ENCODE assay signal across 10 cellular contexts in the genomic region with DNA sequence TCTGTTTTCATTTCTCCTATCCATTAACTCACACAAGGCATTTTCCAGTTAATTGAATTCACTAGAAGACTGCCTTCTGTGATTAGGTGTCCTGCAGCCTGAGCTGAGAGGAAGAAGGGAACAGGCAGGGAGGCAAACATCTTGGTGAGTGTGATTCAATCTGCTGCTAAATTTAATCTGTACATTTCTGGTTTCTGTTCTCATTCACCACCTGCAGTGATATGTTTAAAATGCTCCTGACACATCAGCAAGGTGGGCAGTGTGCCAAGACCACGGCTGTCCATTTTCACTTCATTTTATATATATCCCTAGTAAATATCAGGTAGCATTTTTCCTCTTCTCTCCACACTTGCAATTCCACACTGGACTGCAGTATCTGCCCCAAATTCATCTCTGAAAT.
DNase-seq lines count a peak whose midpoint lies in the region; ATAC-seq and TF ChIP-seq lines count a peak whose summit lies in the region.
"Had no signal": no experiment of that assay in that cellular context is flagged by ENCODE, and none has a peak within 500 bp of the region (broad histone marks: within the 10 kb centered on the region; RNA-seq: fewer than 3 reads in every experiment).

No MANE protein-coding gene starts in this region.

- H3K27ac Mint-ChIP-seq in activated CD8-positive, alpha-beta T cell treated with anti-CD3 and anti-CD28 coated beads for 36 hours = no peak overlapping the region

- H3K36me3 ChIP-seq in GM23248 (ENCODE audit: low read depth) (no peaks in the 10 kb centered on the region), uterus (no peaks in the 10 kb centered on the region), vagina (no peaks in the 10 kb centered on the region)

- no peak for TF ChIP-seq RAD21 in Ishikawa (IDR thresholded peaks at IDR 0.05; ENCODE audit: low read depth)

- H3K9me2 ChIP-seq in GM23248 (ENCODE audit: insufficient read depth) = 0 out of 2 replicates have a peak, but pooled peaks cover 11% of the 10 kb centered on the region

- POLR2A ChIA-PET in activated CD8-positive, alpha-beta T cell treated with anti-CD3 and anti-CD28 coated beads for 36 hours (lab: Charles Lee) = no interaction called here

- H3K4me2 ChIP-seq in GM23248 (ENCODE audit: unreplicated experiment) = no peak overlapping the region

- no peaks in the 10 kb centered on the region for H3K27me3 Mint-ChIP-seq in activated CD8-positive, alpha-beta T cell treated with anti-CD3 and anti-CD28 coated beads for 36 hours

- no peaks in the 10 kb centered on the region for H3K79me2 ChIP-seq in GM23248 (ENCODE audit: insufficient read depth)

- intact Hi-C loops in activated CD8-positive, alpha-beta T cell treated with anti-CD3 and anti-CD28 coated beads for 36 hours (cut with micrococcal nuclease) = no loop called here
- intact Hi-C loops in uterus (cut with DNase I; ENCODE audit: low total_unique reads) (no loop called here), vagina (cut with DNase I) (no loop called here)

- no peaks in the 10 kb centered on the region for H3F3A ChIP-seq in GM23248 (ENCODE audit: insufficient read depth)

- no peak overlapping the region for H2AFZ ChIP-seq in GM23248

- no peak overlapping the region for H3K4me3 Mint-ChIP-seq in activated CD8-positive, alpha-beta T cell treated with anti-CD3 and anti-CD28 coated beads for 36 hours

- TF ChIP-seq CTCF in activated CD8-positive, alpha-beta T cell treated with anti-CD3 and anti-CD28 coated beads for 36 hours (IDR thresholded peaks at IDR 0.05) = no peak
- TF ChIP-seq CTCF in uterus (IDR thresholded peaks at IDR 0.05) (no peak), vagina (IDR thresholded peaks at IDR 0.05) (no peak)

- peaks cover 21% of the 10 kb centered on the region for H3K4me1 ChIP-seq in GM23248 (ENCODE audit: insufficient read depth)
- no peaks in the 10 kb centered on the region for H3K4me1 ChIP-seq in uterus
- no peaks in the 10 kb centered on the region for H3K4me1 ChIP-seq in vagina

- H3K9me3 ChIP-seq in GM23248 (ENCODE audit: low read depth) (no peaks in the 10 kb centered on the region), uterus (no peaks in the 10 kb centered on the region), vagina (no peaks in the 10 kb centered on the region)

- peak; percentile 91 for ATAC-seq in GM18867 (IDR thresholded peaks at IDR 0.05; ENCODE audit: unreplicated experiment)
- ATAC-seq in activated CD8-positive, alpha-beta T cell treated with anti-CD3 and anti-CD28 coated beads for 36 hours = no peak

- CTCF ChIA-PET in activated CD8-positive, alpha-beta T cell treated with anti-CD3 and anti-CD28 coated beads for 36 hours (lab: Charles Lee) = interaction anchor here (1.6 kb wide), 1 partner anchor 33 kb away, joined by 3 read pairs; no protein-coding TSS in a partner anchor

- H3K4me1 Mint-ChIP-seq in activated CD8-positive, alpha-beta T cell treated with anti-CD3 and anti-CD28 coated beads for 36 hours (ENCODE audit: low read depth) = no peaks in the 10 kb centered on the region

- no peak overlapping the region for H3K9ac ChIP-seq in GM23248

- in situ Hi-C loops in GM23248 (cut with MboI) = loop anchor here (25.0 kb wide), 2 partner anchors 558 to 1083 kb away; no protein-coding TSS in a partner anchor

- H3K4me3 ChIP-seq in GM23248 (no peak overlapping the region), uterus (no peak overlapping the region), vagina (no peak overlapping the region)

- no peak for TF ChIP-seq POLR2A in uterus (IDR thresholded peaks at IDR 0.05)
- TF ChIP-seq POLR2A in vagina (IDR thresholded peaks at IDR 0.05) = no peak

- DNase-seq in GM23248 (peak; percentile 19), iris pigment epithelial cell (ENCODE audit: low read depth) (peak; percentile 23), uterus (no peak), vagina (ENCODE audit: extremely low spot score in 2 of 2) (no peak)
- no peak for DNase-seq in activated CD8-positive, alpha-beta T cell treated with anti-CD3 and anti-CD28 coated beads for 36 hours
- DNase-seq in central memory CD4-positive, alpha-beta T cell = no peak
- DNase-seq: activated T-cell treated with anti-CD3 and anti-CD28 coated beads, Interleukin-2, amount 50 U/mL, for 48 hours; NCI-H1694 treated with DMSO at 0.1 percent for 48 hours had no signal

- TF ChIP-seq EP300 in Ishikawa (IDR thresholded peaks at IDR 0.05; ENCODE audit: borderline replicate concordance) = no peak

- H4K20me1 ChIP-seq in GM23248 (ENCODE audit: insufficient read depth) = no peaks in the 10 kb centered on the region

- no peak overlapping the region for H3K27ac ChIP-seq in GM23248
- no peak overlapping the region for H3K27ac ChIP-seq in uterus
- no peak overlapping the region for H3K27ac ChIP-seq in vagina

- no peaks in the 10 kb centered on the region for H3K36me3 Mint-ChIP-seq in activated CD8-positive, alpha-beta T cell treated with anti-CD3 and anti-CD28 coated beads for 36 hours (ENCODE audit: low read depth)

- WGBS in GM23248 (ENCODE audit: low coverage in 1 of 2, low lambda C conversion rate in 2 of 2, missing lambda C conversion rate in 2 of 2), 2 experiments = 0% methylated on average over 1 of the region's 1 CpG

- H3K9me3 Mint-ChIP-seq in activated CD8-positive, alpha-beta T cell treated with anti-CD3 and anti-CD28 coated beads for 36 hours = no peaks in the 10 kb centered on the region

- H3K27me3 ChIP-seq in GM23248 (replicated peaks; ENCODE audit: insufficient read depth) (no peaks in the 10 kb centered on the region), uterus (no peaks in the 10 kb centered on the region), vagina (no peaks in the 10 kb centered on the region)

TF ChIP-seq in Ishikawa, 13 proteins besides CTCF, POLR2A, EP300 and RAD21:
- TF ChIP-seq, protein P1, sequence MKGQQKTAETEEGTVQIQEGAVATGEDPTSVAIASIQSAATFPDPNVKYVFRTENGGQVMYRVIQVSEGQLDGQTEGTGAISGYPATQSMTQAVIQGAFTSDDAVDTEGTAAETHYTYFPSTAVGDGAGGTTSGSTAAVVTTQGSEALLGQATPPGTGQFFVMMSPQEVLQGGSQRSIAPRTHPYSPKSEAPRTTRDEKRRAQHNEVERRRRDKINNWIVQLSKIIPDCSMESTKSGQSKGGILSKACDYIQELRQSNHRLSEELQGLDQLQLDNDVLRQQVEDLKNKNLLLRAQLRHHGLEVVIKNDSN (IDR thresholded peaks at IDR 0.05) = no peak
- TF ChIP-seq ZBTB7A (IDR thresholded peaks at IDR 0.05; ENCODE audit: low read depth) (no peak), FOXM1 (IDR thresholded peaks at IDR 0.05; ENCODE audit: borderline replicate concordance, low read depth) (no peak), NFIC (IDR thresholded peaks at IDR 0.05) (0 out of 2 replicates have a peak, but pooled peaks have one; percentile 11)

Comparison
In these comparisons a context has a peak if more than half of its experiments do, and no peak if none do; other contexts are left out.
1. DNase-seq: peak in GM23248 (single experiment) and iris pigment epithelial cell (single experiment); none in activated CD8-positive, alpha-beta T cell treated with anti-CD3 and anti-CD28 coated beads for 36 hours (single experiment), central memory CD4-positive, alpha-beta T cell (single experiment), uterus (0 of 2) and vagina (0 of 2).